ENCODE assay signal across 24 cellular contexts in the genomic region with DNA sequence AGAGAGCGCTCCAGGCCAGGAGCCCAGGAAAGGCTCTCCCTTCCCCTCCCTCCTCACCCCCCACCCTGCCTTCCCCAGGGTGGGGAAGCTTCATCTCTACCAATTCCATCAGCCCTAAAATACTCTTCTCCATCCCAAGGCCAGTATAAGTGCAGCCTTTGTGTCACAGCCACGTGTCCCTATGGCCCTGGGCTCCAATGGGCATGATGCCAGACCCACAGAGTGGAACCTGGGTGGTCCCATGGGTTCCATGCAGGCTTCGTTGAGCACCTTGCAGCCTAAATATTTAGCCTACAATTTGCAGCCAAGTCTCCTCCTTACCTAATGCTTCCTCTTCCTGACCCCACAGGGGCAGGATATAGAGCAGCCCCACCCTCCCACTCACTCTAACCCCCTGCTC. TPM values are rescaled to one million over a fixed set of nuclear protein-coding genes. Genes with fewer than 3 reads are reported as not detected.
DNase-seq lines count a peak whose midpoint lies in the region; ATAC-seq, FAIRE-seq and TF ChIP-seq lines count a peak whose summit lies in the region.
"Had no signal": no experiment of that assay in that cellular context is flagged by ENCODE, and none has a peak within 500 bp of the region (broad histone marks: within the 10 kb centered on the region; RNA-seq: fewer than 3 reads in every experiment).

No MANE protein-coding gene starts in this region.

- H3K14ac ChIP-seq in H9 (ENCODE audit: insufficient read depth, low read length): no peak overlapping the region

- no peak overlapping the region for H3K23ac ChIP-seq in H9 (ENCODE audit: insufficient read length, low read depth, low read length)

- H2BK20ac ChIP-seq in H9 (ENCODE audit: low read depth, low read length, poor library complexity, severe bottlenecking): no peak overlapping the region

- FAIRE-seq in GM12892 (lab: Jason Lieb, UNC): no peak
- FAIRE-seq: D721Med, GM12891, H1 had no signal

- H3K9me3 ChIP-seq in H9 (ENCODE audit: control insufficient read depth, low read depth, low read length): no peaks in the 10 kb centered on the region
- no peaks in the 10 kb centered on the region for H3K9me3 ChIP-seq in SJCRH30 (replicated peaks)
- no peaks in the 10 kb centered on the region for H3K9me3 ChIP-seq in osteoblast (ENCODE audit: low read depth, low read length)

- H4K5ac ChIP-seq in H9 (ENCODE audit: insufficient read length, low read depth, low read length): no peak overlapping the region

- no peak for TF ChIP-seq POLR2A in GM12892 (IDR thresholded peaks at IDR 0.05; ENCODE audit: low read depth, low read length)

- peaks cover 2% of the 10 kb centered on the region for H3K23me2 ChIP-seq in H9 (ENCODE audit: insufficient read length, low read depth, low read length, poor library complexity, severe bottlenecking)

- no peaks in the 10 kb centered on the region for H3K79me2 ChIP-seq in H9 (ENCODE audit: insufficient read depth, low read length)
- H3K79me2 ChIP-seq in osteoblast (ENCODE audit: insufficient read depth, low read length): no peaks in the 10 kb centered on the region

- H3K27ac Mint-ChIP-seq in H9: no peak overlapping the region
- H3K27ac Mint-ChIP-seq: CD4-positive, alpha-beta T cell; CD8-positive, alpha-beta memory T cell; HFFc6 had no signal

- no peak overlapping the region for H3K9ac ChIP-seq in H9 (ENCODE audit: extremely low read depth, insufficient read length, low read length)
- H3K9ac ChIP-seq: GM23248 had no signal

- no peak overlapping the region for H3T11ph ChIP-seq in H9 (ENCODE audit: low read length)

- H2AK5ac ChIP-seq in H9 (ENCODE audit: insufficient read length, low read length): no peak overlapping the region

- H4K20me1 ChIP-seq in H9 (ENCODE audit: control insufficient read depth, insufficient read depth, insufficient read length) (no peaks in the 10 kb centered on the region), osteoblast (ENCODE audit: insufficient read depth, low read length) (no peaks in the 10 kb centered on the region)

- no peaks in the 10 kb centered on the region for H3K79me1 ChIP-seq in H9 (ENCODE audit: insufficient read depth, low read depth, low read length, poor library complexity, severe bottlenecking)

- H3K36me3 ChIP-seq in SJCRH30: no peaks in the 10 kb centered on the region
- H3K36me3 ChIP-seq in osteoblast (ENCODE audit: insufficient read depth, low read length): no peaks in the 10 kb centered on the region

- peaks cover 10 to 22% of the 10 kb centered on the region in 2 experiments for H3K4me1 Mint-ChIP-seq in H9

- H3K4me3 Mint-ChIP-seq in H9: no peak overlapping the region
- H3K4me3 Mint-ChIP-seq: CD14-positive monocyte; CD4-positive, alpha-beta T cell; CD8-positive, alpha-beta memory T cell; HFFc6 had no signal

- H2AFZ ChIP-seq in H9 (ENCODE audit: low read length) (no peak overlapping the region), osteoblast (ENCODE audit: low read length) (no peak overlapping the region)
- H2AFZ ChIP-seq: GM23248 had no signal

- H3K36me3 Mint-ChIP-seq in H9 (ENCODE audit: insufficient read depth in 1 of 3, low read depth in 3 of 3): no peaks in the 10 kb centered on the region
- H3K36me3 Mint-ChIP-seq: CD14-positive monocyte; CD8-positive, alpha-beta memory T cell had no signal

- H2BK15ac ChIP-seq in H9 (ENCODE audit: low read depth, low read length): no peak overlapping the region

- H3K27ac ChIP-seq in H9 (ENCODE audit: insufficient read length, low read depth, low read length): no peak overlapping the region
- no peak overlapping the region for H3K27ac ChIP-seq in SJCRH30
- H3K27ac ChIP-seq in osteoblast (ENCODE audit: low read depth, low read length): no peak overlapping the region
- H3K27ac ChIP-seq: GM23248 had no signal

- DNase-seq in H9 (peak; percentile 10), SJCRH30 (peak; percentile 54 to 64), osteoblast (ENCODE audit: insufficient read length, low spot score, missing footprints) (peak; percentile 69), EL (no peak), GM12892 (ENCODE audit: insufficient read length) (no peak), SKM-1 (lab: John Stamatoyannopoulos, UW; ENCODE audit: unreplicated experiment) (no peak)
- DNase-seq: CD4-positive, alpha-beta T cell; CD8-positive, alpha-beta memory T cell; DMS 273 treated with DMSO at 0.1 percent for 48 hours; DMS79; GF-D8; GM23248; H7; HFFc6 had no signal

- no peak overlapping the region for H2BK120ac ChIP-seq in H9 (ENCODE audit: low read depth, low read length, poor library complexity, severe bottlenecking)

- no peak for ATAC-seq in HG03432 (IDR thresholded peaks at IDR 0.05; ENCODE audit: unreplicated experiment)
- ATAC-seq: HCT116 had no signal

- H3K4me1 ChIP-seq in H9 (ENCODE audit: insufficient read depth, low read length) (no peaks in the 10 kb centered on the region), SJCRH30 (no peaks in the 10 kb centered on the region; the same call in 1 of the 2 replicates), osteoblast (ENCODE audit: insufficient read depth, low read length) (no peaks in the 10 kb centered on the region)

- whole genome bisulfite sequencing in H9 (ENCODE audit: extremely low coverage, insufficient read length, low lambda C conversion rate): no CpG with 5 or more reads among the region's 3 CpGs

- H4K91ac ChIP-seq in H9 (ENCODE audit: insufficient read length, low read depth, low read length): no peak overlapping the region

- H4K8ac ChIP-seq in H9 (replicated peaks; ENCODE audit: insufficient read length, low read depth, low read length): no peak overlapping the region

- no peak overlapping the region for H3K4me3 ChIP-seq in SJCRH30
- H3K4me3 ChIP-seq in osteoblast (ENCODE audit: insufficient read depth, low read length): no peak overlapping the region
- H3K4me3 ChIP-seq: GM23248 had no signal

- no peak overlapping the region for H2BK5ac ChIP-seq in H9 (ENCODE audit: insufficient read length, low read length)

- no peak overlapping the region for H3K4ac ChIP-seq in H9 (ENCODE audit: low read depth, low read length)

- TF ChIP-seq CTCF in H9 (conservative IDR thresholded peaks at IDR 0.05) (no peak), osteoblast (IDR thresholded peaks at IDR 0.05; ENCODE audit: extremely low read depth, low read depth, low read length) (no peak)

- peaks cover 4 to 6% of the 10 kb centered on the region in 2 experiments; a peak in 2 of 5 replicates for H3K9me3 Mint-ChIP-seq in H9
- H3K9me3 Mint-ChIP-seq: CD4-positive, alpha-beta T cell; CD8-positive, alpha-beta memory T cell; HFFc6 had no signal

- H3K4me2 ChIP-seq in H9 (ENCODE audit: insufficient read depth, insufficient read length, low read length): no peak overlapping the region
- H3K4me2 ChIP-seq in osteoblast (ENCODE audit: insufficient read depth, low read length): no peak overlapping the region

- no peak overlapping the region for H2BK12ac ChIP-seq in H9 (ENCODE audit: insufficient read length, low read depth, low read length)

- H3K27me3 Mint-ChIP-seq in H9 (ENCODE audit: low read depth): peaks cover 34% of the 10 kb centered on the region

- no peak overlapping the region for H3K18ac ChIP-seq in H9 (ENCODE audit: insufficient read length, low read depth, low read length)

- H3K56ac ChIP-seq in H9 (ENCODE audit: insufficient read length, low read depth, low read length): no peak overlapping the region

- H3K27me3 ChIP-seq in H9 (ENCODE audit: insufficient read depth, low read length) (no peaks in the 10 kb centered on the region), SJCRH30 (peaks cover 15% of the 10 kb centered on the region), osteoblast (ENCODE audit: insufficient read depth, low read length) (peaks cover 25% of the 10 kb centered on the region)

RNA-seq across cellular contexts. Expression of a gene that starts 1.0 kb away (rescaled TPM):
- total RNA-seq in H9 (2021): 0.11 TPM in 1 of 2 replicates, not detected in the other
- 0.18 TPM in 1 of 2 replicates, not detected in the other for total RNA-seq in SJCRH30 (2014; rRNA removed; shearing (Covaris generic))
- total RNA-seq in osteoblast: under 0.01 TPM in 1 of 2 replicates, not detected in the other
- polyA plus RNA-seq in GM12892 (2012; ENCODE audit: missing spikeins): not detected
- total RNA-seq: A172; CD4-positive, alpha-beta T cell; G401; GM23248; HFFc6 had no signal
- polyA plus RNA-seq: CD14-positive monocyte; CD8-positive, alpha-beta memory T cell; GM23248 had no signal

RNA-seq across cellular contexts. Expression of a gene that starts 2.4 kb away (rescaled TPM):
- 0.28 TPM in 1 of 2 replicates, not detected in the other for total RNA-seq in H9 (2021)
- not detected in 2 replicates for total RNA-seq in SJCRH30 (2014; rRNA removed; shearing (Covaris generic))
- total RNA-seq in osteoblast: not detected in 2 replicates
- not detected for polyA plus RNA-seq in GM12892 (2012; ENCODE audit: missing spikeins)
- total RNA-seq: A172; A673; CD4-positive, alpha-beta T cell; CD8-positive, alpha-beta memory T cell; G401; GM23248; H7; HFFc6 had no signal
- polyA plus RNA-seq: BJ; CD14-positive monocyte; CD8-positive, alpha-beta memory T cell; GM23248 had no signal

RNA-seq across cellular contexts. Expression of a gene that starts 39.1 kb away (rescaled TPM):
- total RNA-seq in H9 (2021): 50.7 and 54.3 TPM in 2 replicates
- 47.4 and 48.7 TPM in 2 replicates for total RNA-seq in SJCRH30 (2014; rRNA removed; shearing (Covaris generic))
- total RNA-seq in osteoblast: 182 and 267 TPM in 2 replicates
- 3.3 TPM for polyA plus RNA-seq in GM12892 (2012; ENCODE audit: missing spikeins)

RNA-seq across cellular contexts. Expression of a gene that starts 53.9 kb away (rescaled TPM):
- 18.6 and 21.0 TPM in 2 replicates for total RNA-seq in H9 (2021)
- 24.2 and 27.8 TPM in 2 replicates for total RNA-seq in SJCRH30 (2014; rRNA removed; shearing (Covaris generic))
- total RNA-seq in osteoblast: 26.5 and 31.8 TPM in 2 replicates
- polyA plus RNA-seq in GM12892 (2012; ENCODE audit: missing spikeins): 5.2 TPM

RNA-seq across cellular contexts. Expression of a gene that starts 54.7 kb away (rescaled TPM):
- total RNA-seq in H9 (2021) (not detected in 2 replicates), osteoblast (1.4 and 2.1 TPM in 2 replicates)
- not detected in 2 replicates for total RNA-seq in SJCRH30 (2014; rRNA removed; shearing (Covaris generic))
- polyA plus RNA-seq in GM12892 (2012; ENCODE audit: missing spikeins): not detected
- total RNA-seq: A673; CD4-positive, alpha-beta T cell; CD8-positive, alpha-beta memory T cell; G401; H1; H7 had no signal
- polyA plus RNA-seq: CD8-positive, alpha-beta memory T cell; H1 had no signal

Comparison
In these comparisons a context has a peak if more than half of its experiments do, and no peak if none do; other contexts are left out.
1. DNase-seq: peak in H9 (single experiment), SJCRH30 (2 of 2) and osteoblast (single experiment); none in EL (single experiment), GM12892 (single experiment) and SKM-1 (single experiment).